1 cellular context compared by ENCODE assay signal in the genomic region with DNA sequence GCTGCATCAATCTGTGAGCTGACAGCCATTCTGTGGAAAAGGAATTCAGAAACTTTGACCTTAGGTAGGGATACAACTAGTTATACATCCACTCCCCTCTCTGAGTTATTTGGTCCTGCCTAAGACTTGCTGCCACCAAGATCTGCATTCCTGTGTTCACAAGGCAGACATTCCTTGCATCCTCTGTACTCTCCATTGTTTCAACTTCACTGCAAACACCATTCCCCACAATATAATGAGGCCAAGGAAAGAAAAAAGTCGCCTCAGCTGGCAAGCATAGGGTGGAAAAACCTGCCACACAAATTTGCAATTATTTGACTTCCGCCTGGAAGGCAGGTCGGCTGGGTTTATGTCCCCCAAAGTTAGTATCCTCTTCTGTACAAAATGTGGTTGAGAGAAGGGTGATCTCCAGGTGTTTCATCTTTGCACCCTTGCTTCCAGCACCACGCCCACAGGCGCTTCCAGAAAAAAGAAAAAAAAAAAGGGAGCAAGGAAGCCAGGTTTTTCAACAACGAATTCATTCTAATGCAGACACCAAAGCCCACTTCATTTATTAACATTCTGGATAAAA.
TF ChIP-seq lines count a peak whose summit lies in the region.

No MANE protein-coding gene starts in this region.

TF ChIP-seq in GM23338, 12 proteins besides CTCF, POLR2A, EP300 and RAD21 (continued from another document):
- TF ChIP-seq ZNF462 (CRISPR knock-in tag; IDR thresholded peaks at IDR 0.05) (no peak), ZNF331 (CRISPR knock-in tag; IDR thresholded peaks at IDR 0.05; ENCODE audit: low read depth) (no peak), REST (IDR thresholded peaks at IDR 0.05; ENCODE audit: unreplicated experiment) (no peak), NANOG (IDR thresholded peaks at IDR 0.05; ENCODE audit: borderline replicate concordance) (no peak), JUNB (IDR thresholded peaks at IDR 0.05; ENCODE audit: unreplicated experiment) (no peak), EZH2 (IDR thresholded peaks at IDR 0.05; ENCODE audit: low read depth, unreplicated experiment) (no peak), CREB1 (CRISPR knock-in tag; IDR thresholded peaks at IDR 0.05; ENCODE audit: low read depth) (no peak), POLR2AphosphoS5 (IDR thresholded peaks at IDR 0.05; ENCODE audit: low read depth) (no peak)
